ENCODE assay signal across 31 cellular contexts in genomic region chr7:90951986-90952648, GRCh38.
DNase-seq lines count a peak whose midpoint lies in the region; ATAC-seq, FAIRE-seq and TF ChIP-seq lines count a peak whose summit lies in the region.
"Had no signal": no experiment of that assay in that cellular context is flagged by ENCODE, and none has a peak within 500 bp of the region (broad histone marks: within the 10 kb centered on the region; RNA-seq: fewer than 3 reads in every experiment).

No MANE protein-coding gene starts in this region.

- no peaks in the 10 kb centered on the region for H4K20me1 ChIP-seq in neural cell (ENCODE audit: insufficient read depth)

- WGBS in endodermal cell (ENCODE audit: insufficient coverage in 1 of 2, insufficient read length in 1 of 2), 2 experiments, result 77 to 100% methylated on average over 1 to 6 of the region's 6 CpGs

- H3K4me2 ChIP-seq in neural cell (ENCODE audit: low read length), result peak overlapping the region; percentile 59

- no peaks in the 10 kb centered on the region for H3K36me3 Mint-ChIP-seq in endodermal cell (ENCODE audit: low read depth)
- H3K36me3 Mint-ChIP-seq: activated naive CD8-positive, alpha-beta T cell; CD8-positive, alpha-beta T cell had no signal

- no peak overlapping the region for H2AFZ ChIP-seq in neural cell (ENCODE audit: low read depth, low read length)

- no peak for ATAC-seq in GM21390 (IDR thresholded peaks at IDR 0.05; ENCODE audit: unreplicated experiment)
- ATAC-seq in Right ventricle myocardium superior (ENCODE audit: poor library complexity), result no peak
- ATAC-seq: CD8-positive, alpha-beta T cell; HepG2; left lobe of liver had no signal

- H3K79me2 ChIP-seq in neural cell (replicated peaks; ENCODE audit: insufficient read depth, low read length), result peaks cover 7% of the 10 kb centered on the region

- no peak for TF ChIP-seq RAD21 in neural cell (conservative IDR thresholded peaks at IDR 0.05)

- no peak overlapping the region for H3K27ac Mint-ChIP-seq in endodermal cell
- H3K27ac Mint-ChIP-seq: activated CD4-positive, alpha-beta T cell treated with anti-CD3 and anti-CD28 coated beads, Interleukin-2, amount 10 ng/mL, durations not matched to agents 7 days and 5 days; activated naive CD8-positive, alpha-beta T cell; CD8-positive, alpha-beta T cell; memory B cell; progenitor cell of endocrine pancreas had no signal

- peak overlapping the region; percentile 87 for H3K27ac ChIP-seq in endodermal cell (ENCODE audit: low read depth, low read length)
- peak overlapping the region; percentile 42 for H3K27ac ChIP-seq in neural cell (ENCODE audit: low read length)
- H3K27ac ChIP-seq: epithelial cell of prostate, HL-60, thyroid gland, uterus had no signal

- peaks cover 10% of the 10 kb centered on the region for H3K4me1 Mint-ChIP-seq in endodermal cell
- H3K4me1 Mint-ChIP-seq: activated CD4-positive, alpha-beta T cell treated with anti-CD3 and anti-CD28 coated beads, Interleukin-2, amount 10 ng/mL, durations not matched to agents 7 days and 5 days had no signal

- H3K36me3 ChIP-seq in endodermal cell (ENCODE audit: control insufficient read depth, insufficient read depth, low read length) (no peaks in the 10 kb centered on the region), neural cell (ENCODE audit: insufficient read depth, low read length) (no peaks in the 10 kb centered on the region)
- H3K36me3 ChIP-seq: thyroid gland had no signal

- no peak for TF ChIP-seq EP300 in neural cell (conservative IDR thresholded peaks at IDR 0.05; ENCODE audit: poor library complexity, severe bottlenecking)

- no peaks in the 10 kb centered on the region for H3F3A ChIP-seq in neural cell (ENCODE audit: insufficient read depth, low read length, poor library complexity, severe bottlenecking)

- H3K9me3 Mint-ChIP-seq in endodermal cell, result no peaks in the 10 kb centered on the region
- H3K9me3 Mint-ChIP-seq: activated CD4-positive, alpha-beta T cell treated with anti-CD3 and anti-CD28 coated beads, Interleukin-2, amount 10 ng/mL, durations not matched to agents 7 days and 5 days; CD8-positive, alpha-beta T cell; memory B cell had no signal

- H3K27me3 ChIP-seq in endodermal cell (ENCODE audit: control insufficient read depth, insufficient read depth, low read length, poor library complexity, severe bottlenecking) (no peaks in the 10 kb centered on the region), neural cell (ENCODE audit: insufficient read depth, low read depth, low read length) (no peaks in the 10 kb centered on the region)
- H3K27me3 ChIP-seq: thyroid gland, uterus had no signal

- DNase-seq in D721Med (ENCODE audit: insufficient read length, low spot score) (no peak), NCI-H146 treated with DMSO at 0.1 percent for 48 hours (lab: John Stamatoyannopoulos, UW; ENCODE audit: unreplicated experiment) (peak; percentile 72), endodermal cell (no peak), NCI-H446 (lab: John Stamatoyannopoulos, UW) (no peak), Right ventricle myocardium superior (no peak)
- DNase-seq in stimulated activated naive CD4-positive, alpha-beta T cell (lab: John Stamatoyannopoulos, UW), result no peak
- DNase-seq: activated CD4-positive, alpha-beta T cell treated with anti-CD3 and anti-CD28 coated beads, Interleukin-2, amount 10 ng/mL, durations not matched to agents 7 days and 5 days; activated effector memory CD4-positive, alpha-beta T cell treated with anti-CD3 and anti-CD28 coated beads, Interleukin-2, amount 50 U/mL, for 16 hours; AML-193; CD8-positive, alpha-beta T cell; effector CD4-positive, alpha-beta T cell; EL; H7; Karpas-422; NCI-H1436 treated with DMSO at 0.1 percent for 48 hours; stimulated activated CD4-positive, alpha-beta T cell treated with anti-CD3 and anti-CD28 coated beads, Interleukin-2, amount 100 ng/mL, for 48 hours; T-helper 9 cell; thyroid gland; uterus had no signal

- FAIRE-seq in D721Med (lab: Jason Lieb, UNC), result peak; percentile 61
- FAIRE-seq: A204.1, bronchial epithelial cell, GM18507, HepG2 had no signal

- H3K27me3 Mint-ChIP-seq in endodermal cell (ENCODE audit: insufficient read depth), result no peaks in the 10 kb centered on the region
- H3K27me3 Mint-ChIP-seq: activated CD4-positive, alpha-beta T cell treated with anti-CD3 and anti-CD28 coated beads, Interleukin-2, amount 10 ng/mL, durations not matched to agents 7 days and 5 days; activated naive CD8-positive, alpha-beta T cell; memory B cell had no signal

- H3K9me2 ChIP-seq in neural cell (ENCODE audit: insufficient read depth, low read length), result no peaks in the 10 kb centered on the region

- H3K4me3 Mint-ChIP-seq in endodermal cell, result no peak overlapping the region
- H3K4me3 Mint-ChIP-seq: activated CD4-positive, alpha-beta T cell treated with anti-CD3 and anti-CD28 coated beads, Interleukin-2, amount 10 ng/mL, durations not matched to agents 7 days and 5 days; activated naive CD8-positive, alpha-beta T cell; CD8-positive, alpha-beta T cell; memory B cell had no signal

- TF ChIP-seq CTCF in D721Med (IDR thresholded peaks at IDR 0.05; ENCODE audit: insufficient read depth, missing control alignments), result no peak
- no peak for TF ChIP-seq CTCF in endodermal cell (conservative IDR thresholded peaks at IDR 0.05)
- no peak for TF ChIP-seq CTCF in neural cell (IDR thresholded peaks at IDR 0.05; ENCODE audit: poor library complexity, severe bottlenecking)

- no peaks in the 10 kb centered on the region for H3K4me1 ChIP-seq in endodermal cell (ENCODE audit: control insufficient read depth, insufficient read depth, low read length)
- H3K4me1 ChIP-seq: uterus had no signal

- H3K9me3 ChIP-seq in endodermal cell (ENCODE audit: control insufficient read depth, low read length) (no peaks in the 10 kb centered on the region), neural cell (ENCODE audit: low read length) (no peaks in the 10 kb centered on the region)
- H3K9me3 ChIP-seq: thyroid gland, uterus had no signal

- H3K9ac ChIP-seq in endodermal cell (ENCODE audit: extremely low read depth, low read length, poor library complexity, severe bottlenecking), result no peak overlapping the region
- no peak overlapping the region for H3K9ac ChIP-seq in neural cell (ENCODE audit: low read length)

- intact Hi-C loops in Right ventricle myocardium superior (cut with DNase I), result no loop called here

- H3K4me3 ChIP-seq in endodermal cell (ENCODE audit: low read length) (no peak overlapping the region), neural cell (ENCODE audit: low read length) (peak overlapping the region; percentile 51)
- H3K4me3 ChIP-seq: thyroid gland, uterus had no signal

TF ChIP-seq in neural cell, 6 proteins besides CTCF, POLR2A, EP300 and RAD21:
- no peak for TF ChIP-seq POLR2AphosphoS5 (IDR thresholded peaks at IDR 0.05)
- no peak for TF ChIP-seq TAF1 (IDR thresholded peaks at IDR 0.05; ENCODE audit: low read depth)
- no peak for TF ChIP-seq SMC3 (conservative IDR thresholded peaks at IDR 0.05; ENCODE audit: poor library complexity)
- TF ChIP-seq REST (IDR thresholded peaks at IDR 0.05; ENCODE audit: borderline replicate concordance), result no peak
- TF ChIP-seq EZH2 (IDR thresholded peaks at IDR 0.05; ENCODE audit: borderline replicate concordance, insufficient read depth, low read length, poor library complexity, severe bottlenecking), result no peak
- TF ChIP-seq MXI1 (conservative IDR thresholded peaks at IDR 0.05; ENCODE audit: poor library complexity, severe bottlenecking), result no peak
